In genomic region chr13:112774829-112775565, GRCh38 we compare ENCODE assay signal across 21 cellular contexts.
A peak's percentile ranks its signal among the peaks of the same experiment; 100 is the strongest.
DNase-seq lines count a peak whose midpoint lies in the region; ATAC-seq and TF ChIP-seq lines count a peak whose summit lies in the region.
"Had no signal": no experiment of that assay in that cellular context is flagged by ENCODE, and none has a peak within 500 bp of the region (broad histone marks: within the 10 kb centered on the region; RNA-seq: fewer than 3 reads in every experiment).

No MANE protein-coding gene starts in this region.

- H2BK12ac ChIP-seq in trophoblast cell (ENCODE audit: low read length) = no peak overlapping the region

- H2BK120ac ChIP-seq in trophoblast cell (ENCODE audit: insufficient read depth, low read length, poor library complexity) = no peak overlapping the region

- TF ChIP-seq CTCF in endodermal cell (conservative IDR thresholded peaks at IDR 0.05) (no peak), lower lobe of right lung (IDR thresholded peaks at IDR 0.05) (no peak), omental fat pad (IDR thresholded peaks at IDR 0.05) (no peak)

- DNase-seq in H7 (peak; percentile 81), endodermal cell (no peak), lower lobe of right lung (peak; percentile 43), trophoblast cell (no peak), occipital lobe (lab: John Stamatoyannopoulos, UW) (no peak), omental fat pad (ENCODE audit: low spot score) (no peak), NCI-H1417 (lab: John Stamatoyannopoulos, UW) (no peak)
- DNase-seq in activated CD4-positive, alpha-beta memory T cell treated with anti-CD3 and anti-CD28 coated beads for 36 hours = no peak
- DNase-seq: EL, GF-D8, HFFc6, Karpas-422, MV-4-11, NCI-H1105 treated with DMSO at 0.1 percent for 48 hours, NCI-H1694, NCI-H2081, NCI-H446, NCI-H526 treated with DMSO at 0.1 percent for 48 hours had no signal

- H3K9ac ChIP-seq in endodermal cell (ENCODE audit: extremely low read depth, low read length, poor library complexity, severe bottlenecking) (no peak overlapping the region), trophoblast cell (ENCODE audit: low read length) (no peak overlapping the region)

- H2BK5ac ChIP-seq in trophoblast cell (ENCODE audit: low read depth, low read length, poor library complexity) = no peak overlapping the region

- H2AFZ ChIP-seq in trophoblast cell (ENCODE audit: insufficient read depth, low read length, poor library complexity) = no peak overlapping the region

- CTCF ChIA-PET in activated CD4-positive, alpha-beta memory T cell treated with anti-CD3 and anti-CD28 coated beads for 36 hours (lab: Charles Lee) = no interaction called here

- peaks cover 9% of the 10 kb centered on the region for H3K36me3 Mint-ChIP-seq in endodermal cell (ENCODE audit: low read depth)
- H3K36me3 Mint-ChIP-seq in activated CD4-positive, alpha-beta memory T cell treated with anti-CD3 and anti-CD28 coated beads for 36 hours = no peaks in the 10 kb centered on the region

- no peak for ATAC-seq in lower lobe of right lung
- ATAC-seq in omental fat pad (ENCODE audit: low FRiP score) = no peak
- ATAC-seq: A549, Right ventricle myocardium inferior had no signal

- H3K27me3 ChIP-seq in H7 (ENCODE audit: control insufficient read depth, insufficient read depth, low read length) (no peaks in the 10 kb centered on the region), endodermal cell (ENCODE audit: control insufficient read depth, insufficient read depth, low read length, poor library complexity, severe bottlenecking) (no peaks in the 10 kb centered on the region), lower lobe of right lung (ENCODE audit: low read depth) (no peaks in the 10 kb centered on the region), trophoblast cell (ENCODE audit: insufficient read depth, low read length) (no peaks in the 10 kb centered on the region)

- H3K27ac Mint-ChIP-seq in endodermal cell = peak overlapping the region; percentile 39
- no peak overlapping the region for H3K27ac Mint-ChIP-seq in activated CD4-positive, alpha-beta memory T cell treated with anti-CD3 and anti-CD28 coated beads for 36 hours
- H3K27ac Mint-ChIP-seq: B cell, HFFc6 had no signal

- H2AK5ac ChIP-seq in trophoblast cell (ENCODE audit: low read length) = no peak overlapping the region

- intact Hi-C loops in lower lobe of right lung (cut with DNase I) = no loop called here
- intact Hi-C loops in activated CD4-positive, alpha-beta memory T cell treated with anti-CD3 and anti-CD28 coated beads for 36 hours (cut with micrococcal nuclease) = no loop called here

- H3K27ac ChIP-seq in endodermal cell (ENCODE audit: low read depth, low read length) (no peak overlapping the region), lower lobe of right lung (no peak overlapping the region), trophoblast cell (ENCODE audit: low read depth, low read length) (no peak overlapping the region)
- H3K27ac ChIP-seq: A549 had no signal

- no peak overlapping the region for H4K12ac ChIP-seq in trophoblast cell (ENCODE audit: low read depth, low read length)

- H3K4me3 Mint-ChIP-seq in endodermal cell = no peak overlapping the region
- no peak overlapping the region for H3K4me3 Mint-ChIP-seq in activated CD4-positive, alpha-beta memory T cell treated with anti-CD3 and anti-CD28 coated beads for 36 hours
- H3K4me3 Mint-ChIP-seq: B cell, HFFc6 had no signal

- H4K8ac ChIP-seq in trophoblast cell (ENCODE audit: low read depth, low read length) = no peak overlapping the region

- H3K23ac ChIP-seq in trophoblast cell (ENCODE audit: low read length) = no peak overlapping the region

- 93 to 94% methylated on average over 31 to 34 of the region's 36 CpGs for WGBS in endodermal cell (ENCODE audit: insufficient coverage in 1 of 2, insufficient read length in 1 of 2), 2 experiments
- WGBS in trophoblast cell (ENCODE audit: extremely low coverage, insufficient coverage, insufficient read length) = no CpG with 5 or more reads among the region's 36 CpGs

- no peaks in the 10 kb centered on the region for H3K9me3 ChIP-seq in endodermal cell (ENCODE audit: control insufficient read depth, low read length)
- H3K9me3 ChIP-seq in lower lobe of right lung = no peaks in the 10 kb centered on the region
- no peaks in the 10 kb centered on the region for H3K9me3 ChIP-seq in trophoblast cell (ENCODE audit: insufficient read depth, low read depth, low read length)
- H3K9me3 ChIP-seq: A549 had no signal

- H3K79me2 ChIP-seq in trophoblast cell (ENCODE audit: control insufficient read depth, insufficient read depth, low read length, poor library complexity) = peaks cover 1% of the 10 kb centered on the region

- POLR2A ChIA-PET in activated CD4-positive, alpha-beta memory T cell treated with anti-CD3 and anti-CD28 coated beads for 36 hours (lab: Charles Lee) = no interaction called here

- no peaks in the 10 kb centered on the region for H3K79me1 ChIP-seq in trophoblast cell (ENCODE audit: low read length)

- H3K36me3 ChIP-seq in H7 (replicated peaks; ENCODE audit: control insufficient read depth, insufficient read depth, low read length) (no peaks in the 10 kb centered on the region), endodermal cell (ENCODE audit: control insufficient read depth, insufficient read depth, low read length) (peaks cover 7% of the 10 kb centered on the region), lower lobe of right lung (peaks cover 16% of the 10 kb centered on the region), trophoblast cell (ENCODE audit: control insufficient read depth in 1 of 2, insufficient read depth in 2 of 2, low read length in 2 of 2) (peaks cover 1 to 2% of the 10 kb centered on the region in 2 experiments)

- H3K4me1 ChIP-seq in endodermal cell (ENCODE audit: control insufficient read depth, insufficient read depth, low read length) (no peaks in the 10 kb centered on the region), lower lobe of right lung (peaks cover 31% of the 10 kb centered on the region), trophoblast cell (ENCODE audit: control insufficient read depth in 1 of 2, insufficient read depth in 2 of 2, low read length in 2 of 2) (peaks cover 11 to 15% of the 10 kb centered on the region in 2 experiments)
- H3K4me1 ChIP-seq: A549 had no signal

- no peak overlapping the region for H3K4me2 ChIP-seq in trophoblast cell (ENCODE audit: low read length)
- H3K4me2 ChIP-seq: A549 had no signal

- peak overlapping the region; percentile 10 for H3K4ac ChIP-seq in trophoblast cell (ENCODE audit: low read depth, low read length)

- peaks cover 6% of the 10 kb centered on the region for H3K9me3 Mint-ChIP-seq in endodermal cell
- no peaks in the 10 kb centered on the region for H3K9me3 Mint-ChIP-seq in activated CD4-positive, alpha-beta memory T cell treated with anti-CD3 and anti-CD28 coated beads for 36 hours
- H3K9me3 Mint-ChIP-seq: HFFc6 had no signal

- peaks cover 3% of the 10 kb centered on the region for H3K4me1 Mint-ChIP-seq in endodermal cell
- peaks cover 4% of the 10 kb centered on the region for H3K4me1 Mint-ChIP-seq in activated CD4-positive, alpha-beta memory T cell treated with anti-CD3 and anti-CD28 coated beads for 36 hours (ENCODE audit: low read depth)
- H3K4me1 Mint-ChIP-seq: B cell had no signal

- H3K18ac ChIP-seq in trophoblast cell (ENCODE audit: low read length) = no peak overlapping the region

- H3K4me3 ChIP-seq in H7 (ENCODE audit: insufficient read depth, low read depth, low read length) (no peak overlapping the region), endodermal cell (ENCODE audit: low read length) (no peak overlapping the region), lower lobe of right lung (no peak overlapping the region), trophoblast cell (ENCODE audit: low read depth, low read length) (no peak overlapping the region)
- H3K4me3 ChIP-seq: A549 had no signal

- H3K27me3 Mint-ChIP-seq in endodermal cell (ENCODE audit: insufficient read depth) = no peaks in the 10 kb centered on the region
- no peaks in the 10 kb centered on the region for H3K27me3 Mint-ChIP-seq in activated CD4-positive, alpha-beta memory T cell treated with anti-CD3 and anti-CD28 coated beads for 36 hours
- H3K27me3 Mint-ChIP-seq: B cell had no signal

- no peak overlapping the region for H3K14ac ChIP-seq in trophoblast cell (ENCODE audit: low read length)

- H4K91ac ChIP-seq in trophoblast cell (ENCODE audit: low read depth, low read length) = no peak overlapping the region

Comparison
In these comparisons a context has a peak if more than half of its experiments do, and no peak if none do; other contexts are left out.
1. DNase-seq: peak in H7 (single experiment) and lower lobe of right lung (single experiment); none in endodermal cell (single experiment), trophoblast cell (0 of 2), occipital lobe (single experiment), omental fat pad (single experiment), NCI-H1417 (0 of 3) and activated CD4-positive, alpha-beta memory T cell treated with anti-CD3 and anti-CD28 coated beads for 36 hours (single experiment).